1 cellular context compared by ENCODE assay signal in the genomic region with DNA sequence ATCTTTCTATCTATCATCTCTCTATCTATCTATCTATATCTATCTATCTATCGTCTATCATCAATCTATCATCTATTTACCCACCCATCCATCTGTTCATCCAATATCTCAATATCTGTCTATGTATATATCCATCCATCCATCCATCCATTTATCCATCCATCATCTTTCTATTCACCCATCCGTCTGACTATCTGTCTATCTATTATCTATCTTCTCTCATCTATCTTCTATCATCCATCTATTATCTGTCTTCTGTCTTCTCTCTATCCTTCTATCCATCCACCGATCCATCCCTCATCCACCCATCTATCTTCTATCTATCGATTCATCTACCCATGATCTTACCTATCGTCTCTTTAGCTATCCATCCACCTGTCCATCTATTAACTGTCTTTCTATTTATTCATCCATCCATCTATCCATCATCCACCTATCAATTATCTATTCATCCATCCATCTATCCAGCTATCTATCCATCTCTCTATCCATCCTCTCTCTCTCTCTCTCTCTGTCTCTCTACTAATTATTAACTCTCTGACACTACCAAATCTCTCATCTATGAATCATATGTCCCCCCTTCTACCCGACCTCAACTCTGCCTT.
TF ChIP-seq lines count a peak whose summit lies in the region.

No MANE protein-coding gene starts in this region.

TF ChIP-seq in H1, 55 proteins besides CTCF, POLR2A, EP300 and RAD21:
- no peak for TF ChIP-seq USF2 (IDR thresholded peaks at IDR 0.05; ENCODE audit: low read length)
- TF ChIP-seq CBX8 (IDR thresholded peaks at IDR 0.05; ENCODE audit: borderline replicate concordance, low read depth, low read length) = no peak
- TF ChIP-seq SP2 (IDR thresholded peaks at IDR 0.05; ENCODE audit: low read length) = no peak
